In the genomic region with DNA sequence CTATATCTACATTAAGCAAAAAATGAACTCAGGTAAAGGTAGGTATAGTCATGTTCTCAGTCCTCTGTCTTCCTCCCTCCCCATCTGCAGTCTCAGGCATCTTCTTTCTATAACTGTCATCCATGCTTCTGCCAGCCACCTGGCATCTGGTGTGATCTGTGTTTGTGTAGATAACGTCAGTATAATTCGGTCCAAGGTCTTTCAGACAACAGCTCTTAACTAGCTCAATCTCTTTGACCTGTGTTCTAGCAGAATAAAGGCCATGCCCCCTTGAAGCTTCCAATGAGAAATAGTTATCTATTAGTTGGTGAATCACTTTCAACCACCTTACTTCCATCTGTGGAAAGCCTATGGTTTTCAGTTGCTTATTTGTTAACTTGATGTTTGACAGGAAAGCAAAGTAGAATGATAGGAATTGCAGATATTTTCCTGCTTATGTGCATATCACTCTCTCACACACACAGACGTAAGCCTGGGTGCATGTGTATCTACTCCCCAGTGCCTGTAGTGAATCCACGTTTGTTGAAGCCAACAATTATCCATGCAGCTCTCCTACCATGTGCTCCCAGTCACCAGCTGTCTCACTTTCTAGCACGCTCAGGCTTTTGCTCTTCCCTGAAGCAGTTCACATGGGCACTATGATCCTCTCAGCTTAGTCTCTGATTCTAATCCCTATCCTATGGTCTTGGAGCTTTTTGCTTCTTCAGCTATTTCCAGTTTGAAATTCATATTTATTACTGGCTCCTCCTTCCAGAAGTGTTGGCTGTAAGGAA, we compare ENCODE assay signal across 20 cellular contexts.
DNase-seq lines count a peak whose midpoint lies in the region; ATAC-seq, FAIRE-seq and TF ChIP-seq lines count a peak whose summit lies in the region.
"Had no signal": no experiment of that assay in that cellular context is flagged by ENCODE, and none has a peak within 500 bp of the region (broad histone marks: within the 10 kb centered on the region; RNA-seq: fewer than 3 reads in every experiment).

No MANE protein-coding gene starts in this region.

- no peak overlapping the region for H3K56ac ChIP-seq in H1 (replicated peaks; ENCODE audit: insufficient read length, low read depth, low read length)

- H2BK120ac ChIP-seq in H1 (replicated peaks; ENCODE audit: low read depth, low read length), result no peak overlapping the region

- H4K5ac ChIP-seq in H1 (ENCODE audit: insufficient read length, low read depth, low read length), result no peak overlapping the region

- BruUV-seq in HepG2 (replicated peaks; lab: Mats Ljungman, UMichigan) (no TSS peak), Calu3 (replicated peaks; lab: Mats Ljungman, UMichigan) (no TSS peak)

- H3K18ac ChIP-seq in H1 (ENCODE audit: extremely low read depth, low read length), result no peak overlapping the region

- H2AFZ ChIP-seq in HepG2 (ENCODE audit: low read length) (no peak overlapping the region), H1 (ENCODE audit: low read length) (peak overlapping the region; percentile 58)
- H2AFZ ChIP-seq: GM23338 had no signal

- 39% methylated on average over 5 of the region's 5 CpGs for whole genome bisulfite sequencing in liver
- WGBS in HepG2 (ENCODE audit: low lambda C conversion rate), result 0% methylated on average over 5 of the region's 5 CpGs
- WGBS in H1 (ENCODE audit: extremely low coverage in 1 of 2, insufficient coverage in 1 of 2, insufficient read length in 1 of 2, insufficient replicate concordance in 2 of 2, low coverage in 1 of 2, low lambda C conversion rate in 2 of 2, missing lambda C conversion rate in 1 of 2), 2 experiments, result 70% methylated on average over 5 of the region's 5 CpGs; no CpG with 5 or more reads in 1 of the 2 experiments

- TF ChIP-seq CTCF in liver (IDR thresholded peaks at IDR 0.05; ENCODE audit: low read depth, low read length, missing input control) (no peak), HepG2 (CRISPR knock-in tag; IDR thresholded peaks at IDR 0.05) (no peak), H1 (IDR thresholded peaks at IDR 0.05; ENCODE audit: control extremely low read depth in 1 of 3, insufficient read depth in 1 of 3, low read depth in 1 of 3, low read length in 3 of 3) (no peak), Calu3 (IDR thresholded peaks at IDR 0.05; ENCODE audit: unreplicated experiment) (no peak)

- no peak for DNase-seq in HepG2 (ENCODE audit: low spot score)
- DNase-seq in NCI-H82 treated with DMSO at 0.1 percent for 48 hours (lab: John Stamatoyannopoulos, UW; ENCODE audit: unreplicated experiment), result peak; percentile 19
- no peak for DNase-seq in H1 (ENCODE audit: low read depth in 1 of 2, low spot score in 2 of 2)
- no peak for DNase-seq in left ventricle myocardium superior
- DNase-seq in epidermal melanocyte (ENCODE audit: insufficient read length, low spot score), result no peak
- no peak for DNase-seq in Calu3
- no peak for DNase-seq in stimulated activated CD4-positive, alpha-beta T cell treated with anti-CD3 and anti-CD28 coated beads, Interleukin-4, amount 100 ng/mL, for 4 hours
- DNase-seq: CD8-positive, alpha-beta T cell; NCI-H1105; NCI-H187 treated with DMSO at 0.1 percent for 48 hours; NCI-H345; NCI-H774; RPMI8226; SIG-M5; T-helper 17 cell had no signal

- H3K36me3 Mint-ChIP-seq in Calu3 (ENCODE audit: insufficient read depth, unreplicated experiment), result no peaks in the 10 kb centered on the region
- H3K36me3 Mint-ChIP-seq: CD8-positive, alpha-beta T cell had no signal

- H3K79me1 ChIP-seq in H1 (ENCODE audit: low read depth, low read length), result no peaks in the 10 kb centered on the region

- TF ChIP-seq RAD21 in liver (IDR thresholded peaks at IDR 0.05), result no peak
- no peak for TF ChIP-seq RAD21 in HepG2 (CRISPR knock-in tag; IDR thresholded peaks at IDR 0.05)
- no peak for TF ChIP-seq RAD21 in H1 (IDR thresholded peaks at IDR 0.05 in 1 of 2, conservative IDR thresholded peaks at IDR 0.05 in 1 of 2; ENCODE audit: low read depth in 2 of 2, low read length in 2 of 2)

- H3K4me1 ChIP-seq in liver (ENCODE audit: control insufficient read depth in 4 of 4, insufficient read depth in 4 of 4, low read length in 3 of 4), result peaks cover 0 to 15% (median 8%) of the 10 kb centered on the region in 4 donors
- H3K4me1 ChIP-seq in HepG2 (ENCODE audit: insufficient read depth, low read length), result no peaks in the 10 kb centered on the region
- no peaks in the 10 kb centered on the region for H3K4me1 ChIP-seq in H1 (replicated peaks in 1 of 4; ENCODE audit: control insufficient read depth in 3 of 4, insufficient read depth in 4 of 4, low read length in 3 of 4)
- H3K4me1 ChIP-seq: BLaER1 treated with 17β-estradiol and CSF1 and Interleukin-3, amounts not matched to agents 10 nM and 100 nM had no signal

- no peak overlapping the region for H3K4me2 ChIP-seq in HepG2 (ENCODE audit: low read depth, low read length)
- no peak overlapping the region for H3K4me2 ChIP-seq in H1 (ENCODE audit: insufficient read depth in 1 of 2, low read depth in 2 of 2, low read length in 2 of 2)
- H3K4me2 ChIP-seq: BLaER1 treated with 17β-estradiol and CSF1 and Interleukin-3, amounts not matched to agents 10 nM and 100 nM; GM23338 had no signal

- H4K20me1 ChIP-seq in HepG2 (ENCODE audit: insufficient read depth, low read length) (no peaks in the 10 kb centered on the region), H1 (replicated peaks in 1 of 2; ENCODE audit: control insufficient read depth in 1 of 2, insufficient read depth in 2 of 2, low read length in 2 of 2) (no peaks in the 10 kb centered on the region)
- H4K20me1 ChIP-seq: BLaER1 treated with 17β-estradiol and CSF1 and Interleukin-3, amounts not matched to agents 10 nM and 100 nM had no signal

- H3K4ac ChIP-seq in H1 (replicated peaks; ENCODE audit: insufficient read length, low read depth, low read length), result no peak overlapping the region

- no peak overlapping the region for H2BK5ac ChIP-seq in H1 (ENCODE audit: low read depth, low read length)

- no peaks in the 10 kb centered on the region for H3K23me2 ChIP-seq in H1 (ENCODE audit: low read depth, low read length)

- no peak overlapping the region for H2BK12ac ChIP-seq in H1 (ENCODE audit: low read depth, low read length)

- no peak overlapping the region for H2BK15ac ChIP-seq in H1 (ENCODE audit: low read length)

- in situ Hi-C loops in HepG2 (cut with HindIII; ENCODE audit: extremely low pct_ligation_motif_present, low pct_unique_long_range_greater_than_20kb), result no loop called here

- TF ChIP-seq EP300 in HepG2 (IDR thresholded peaks at IDR 0.05; ENCODE audit: low read depth in 2 of 2, low read length in 2 of 2) (no peak), HepG2 (CRISPR knock-in tag; IDR thresholded peaks at IDR 0.05; ENCODE audit: borderline replicate concordance) (no peak), H1 (IDR thresholded peaks at IDR 0.05; ENCODE audit: borderline replicate concordance in 1 of 2, low read depth in 2 of 2, low read length in 2 of 2) (no peak)

- H3K4me3 Mint-ChIP-seq in Calu3 (ENCODE audit: low read depth, unreplicated experiment), result no peak overlapping the region
- H3K4me3 Mint-ChIP-seq: CD8-positive, alpha-beta T cell; GM23338; T-helper 17 cell had no signal

- CTCF ChIA-PET in HepG2 (lab: Yijun Ruan, JAX; ENCODE audit: low intra/inter-chr PET ratio, low total read pairs) (no interaction called here), H1 (lab: Charles Lee; ENCODE audit: partially characterized antibody) (interaction anchor here (0.5 to 1.7 kb wide), 3 partner anchors 10 to 507 kb away, joined by 3 to 5 read pairs (median 4); no protein-coding TSS in a partner anchor), Calu3 (lab: Charles Lee) (no interaction called here)

- intact Hi-C loops in HepG2 (cut with micrococcal nuclease; ENCODE audit: unreplicated experiment) (no loop called here), left ventricle myocardium superior (cut with micrococcal nuclease) (no loop called here), Calu3 (cut with micrococcal nuclease; ENCODE audit: unreplicated experiment) (no loop called here)

- no peaks in the 10 kb centered on the region for H3K9me3 ChIP-seq in liver (ENCODE audit: control insufficient read depth in 4 of 4, low read length in 3 of 4)
- no peaks in the 10 kb centered on the region for H3K9me3 ChIP-seq in HepG2 (ENCODE audit: low read length)
- no peaks in the 10 kb centered on the region for H3K9me3 ChIP-seq in H1 (ENCODE audit: insufficient read depth in 2 of 2, low read depth in 1 of 2, low read length in 1 of 2)
- H3K9me3 ChIP-seq: BLaER1 treated with 17β-estradiol and CSF1 and Interleukin-3, amounts not matched to agents 10 nM and 100 nM had no signal

- POLR2A ChIA-PET in HepG2 (lab: Yijun Ruan, JAX), result no interaction called here
- POLR2A ChIA-PET in H1 (lab: Charles Lee; ENCODE audit: partially characterized antibody), result no interaction called here

- no peak overlapping the region for H3K27ac Mint-ChIP-seq in Calu3 (ENCODE audit: unreplicated experiment)
- H3K27ac Mint-ChIP-seq: CD8-positive, alpha-beta T cell; GM23338; T-helper 17 cell had no signal

- H3K36me3 ChIP-seq in liver (ENCODE audit: control insufficient read depth in 4 of 4, insufficient read depth in 3 of 4, low read depth in 1 of 4, low read length in 3 of 4) (no peaks in the 10 kb centered on the region), HepG2 (replicated peaks in 1 of 2; ENCODE audit: control insufficient read depth in 1 of 2, insufficient read depth in 2 of 2, low read length in 2 of 2) (no peaks in the 10 kb centered on the region), H1 (ENCODE audit: control insufficient read depth in 2 of 4, insufficient read depth in 4 of 4, low read length in 3 of 4) (no peaks in the 10 kb centered on the region)
- H3K36me3 ChIP-seq: BLaER1 treated with 17β-estradiol and CSF1 and Interleukin-3, amounts not matched to agents 10 nM and 100 nM had no signal

- no peak overlapping the region for H3K9ac ChIP-seq in liver (ENCODE audit: low read depth in 1 of 2, low read length in 2 of 2)
- H3K9ac ChIP-seq in HepG2 (ENCODE audit: insufficient read depth, low read depth, low read length), result no peak overlapping the region
- no peak overlapping the region for H3K9ac ChIP-seq in H1 (replicated peaks in 1 of 4; ENCODE audit: extremely low read depth in 1 of 4, low read depth in 3 of 4, low read length in 3 of 4)
- H3K9ac ChIP-seq: BLaER1 treated with 17β-estradiol and CSF1 and Interleukin-3, amounts not matched to agents 10 nM and 100 nM had no signal

- H3K27me3 ChIP-seq in liver (ENCODE audit: control insufficient read depth in 4 of 4, insufficient read depth in 4 of 4, low read length in 3 of 4), result no peaks in the 10 kb centered on the region
- H3K27me3 ChIP-seq in HepG2 (ENCODE audit: control insufficient read depth in 1 of 2, insufficient read depth in 2 of 2, low read length in 2 of 2), result no peaks in the 10 kb centered on the region
- no peaks in the 10 kb centered on the region for H3K27me3 ChIP-seq in H1 (replicated peaks in 1 of 4; ENCODE audit: control insufficient read depth in 3 of 4, extremely low read depth in 1 of 4, insufficient read depth in 3 of 4, low read length in 3 of 4)
- H3K27me3 ChIP-seq: BLaER1 treated with 17β-estradiol and CSF1 and Interleukin-3, amounts not matched to agents 10 nM and 100 nM had no signal

- no peak overlapping the region for H3K27ac ChIP-seq in liver (ENCODE audit: low read depth in 1 of 2, low read length in 2 of 2)
- no peak overlapping the region for H3K27ac ChIP-seq in HepG2 (ENCODE audit: extremely low read length, insufficient read depth, low read length)
- H3K27ac ChIP-seq in H1 (ENCODE audit: low read depth, low read length), result no peak overlapping the region
- H3K27ac ChIP-seq: BLaER1 treated with 17β-estradiol and CSF1 and Interleukin-3, amounts not matched to agents 10 nM and 100 nM had no signal

- no peak for FAIRE-seq in HepG2 (lab: Jason Lieb, UNC)
- no peak for FAIRE-seq in H1 (lab: Jason Lieb, UNC)
- FAIRE-seq: D721Med, G401.6 had no signal

- H3K9me3 Mint-ChIP-seq in Calu3 (ENCODE audit: low read depth, unreplicated experiment), result peaks cover 1% of the 10 kb centered on the region
- H3K9me3 Mint-ChIP-seq: GM23338 had no signal

- no peak overlapping the region for H4K91ac ChIP-seq in H1 (replicated peaks; ENCODE audit: insufficient read length, low read length)

- no peak overlapping the region for H2AK5ac ChIP-seq in H1 (ENCODE audit: low read depth, low read length)

- H3K23ac ChIP-seq in H1 (ENCODE audit: insufficient read length), result no peak overlapping the region

- H2BK20ac ChIP-seq in H1 (ENCODE audit: low read length), result no peak overlapping the region

- ATAC-seq in HepG2, result no peak
- no peak for ATAC-seq in left ventricle myocardium superior
- ATAC-seq: CD8-positive, alpha-beta T cell; GM23338; T-helper 17 cell had no signal

- H3K4me1 Mint-ChIP-seq in Calu3 (ENCODE audit: low read depth, unreplicated experiment), result peaks cover 30% of the 10 kb centered on the region
- H3K4me1 Mint-ChIP-seq: GM23338, T-helper 17 cell had no signal

- H3K4me3 ChIP-seq in liver (ENCODE audit: low read depth in 1 of 3, low read length in 3 of 3) (no peak overlapping the region), HepG2 (replicated peaks in 1 of 3; ENCODE audit: insufficient read depth in 1 of 3, low read depth in 2 of 3, low read length in 3 of 3) (no peak overlapping the region), H1 (ENCODE audit: extremely low read depth in 1 of 4, insufficient read depth in 2 of 4, low read depth in 3 of 4, low read length in 4 of 4) (no peak overlapping the region)
- H3K4me3 ChIP-seq: BLaER1 treated with 17β-estradiol and CSF1 and Interleukin-3, amounts not matched to agents 10 nM and 100 nM; GM23338 had no signal

- no peak overlapping the region for H4K8ac ChIP-seq in H1 (ENCODE audit: extremely low read depth, insufficient read depth, low read length)

- H3K14ac ChIP-seq in H1 (ENCODE audit: insufficient read length), result no peak overlapping the region

- no peaks in the 10 kb centered on the region for H3K79me2 ChIP-seq in HepG2 (ENCODE audit: insufficient read depth, low read length)
- H3K79me2 ChIP-seq in H1 (ENCODE audit: control insufficient read depth in 1 of 2, insufficient read depth in 2 of 2, low read length in 2 of 2), result no peaks in the 10 kb centered on the region

- TF ChIP-seq POLR2A in HepG2 (IDR thresholded peaks at IDR 0.05; ENCODE audit: insufficient read depth in 1 of 2, low read depth in 2 of 2, low read length in 2 of 2) (no peak), H1 (IDR thresholded peaks at IDR 0.05; ENCODE audit: control extremely low read depth in 1 of 2, low read depth in 2 of 2, low read length in 2 of 2) (no peak)

- no peaks in the 10 kb centered on the region for H3K27me3 Mint-ChIP-seq in Calu3 (ENCODE audit: unreplicated experiment)
- H3K27me3 Mint-ChIP-seq: T-helper 17 cell had no signal
